23 cellular contexts compared by ENCODE assay signal in the genomic region with DNA sequence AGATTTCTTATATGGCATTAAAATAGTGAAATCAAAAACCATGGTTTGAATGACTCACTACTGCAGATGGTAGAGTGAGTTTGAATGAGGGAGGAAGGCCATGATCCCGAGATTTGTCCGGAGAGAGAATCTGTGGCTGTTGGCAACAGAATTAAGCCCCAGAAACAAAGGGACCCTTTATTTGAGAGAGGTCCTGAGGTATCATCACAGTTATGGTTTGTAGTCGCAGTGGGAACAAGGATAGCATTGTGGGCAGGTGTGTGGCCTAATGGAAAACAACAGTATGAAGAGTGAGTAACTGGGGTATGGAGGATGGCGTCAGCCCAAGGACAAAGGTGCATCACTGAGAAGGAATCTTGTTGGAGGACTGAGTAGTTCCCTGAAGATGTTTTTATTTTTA. TPM values are rescaled to one million over a fixed set of nuclear protein-coding genes. Genes with fewer than 3 reads are reported as not detected.
A peak's percentile ranks its signal among the peaks of the same experiment; 100 is the strongest.
DNase-seq lines count a peak whose midpoint lies in the region; ATAC-seq, FAIRE-seq and TF ChIP-seq lines count a peak whose summit lies in the region.
"Had no signal": no experiment of that assay in that cellular context is flagged by ENCODE, and none has a peak within 500 bp of the region (broad histone marks: within the 10 kb centered on the region; RNA-seq: fewer than 3 reads in every experiment).

No MANE protein-coding gene starts in this region.

- H2AK9ac ChIP-seq in IMR-90 (replicated peaks; ENCODE audit: low read depth, low read length, poor library complexity), result peak overlapping the region; percentile 28

- H2BK120ac ChIP-seq in IMR-90 (ENCODE audit: low read depth, low read length), result no peak overlapping the region

- H3K4me1 ChIP-seq in IMR-90 (ENCODE audit: control insufficient read depth, insufficient read depth, low read length) (no peaks in the 10 kb centered on the region), foreskin keratinocyte (peaks cover 3% of the 10 kb centered on the region)
- H3K4me1 ChIP-seq: BLaER1, SJSA1 had no signal

- no TSS peak for BruUV-seq in IMR-90 (replicated peaks; lab: Mats Ljungman, UMichigan)

- TF ChIP-seq POLR2A in IMR-90 (IDR thresholded peaks at IDR 0.05; ENCODE audit: low read depth, low read length), result no peak

- no peak overlapping the region for H2BK15ac ChIP-seq in IMR-90 (ENCODE audit: low read depth, low read length)

- H3K4ac ChIP-seq in IMR-90 (ENCODE audit: low read depth, low read length), result no peak overlapping the region

- DNase-seq in IMR-90, result peak; percentile 16
- peak; percentile 95 for DNase-seq in SK-MEL-5 (ENCODE audit: low read depth, low spot score)
- peak; percentile 58 to 83 for DNase-seq in foreskin keratinocyte
- peak; percentile 57 for DNase-seq in urothelium cell line (ENCODE audit: low spot score)
- DNase-seq in NCI-H2227 treated with DMSO at 0.1 percent for 48 hours (lab: John Stamatoyannopoulos, UW), result no peak
- no peak for DNase-seq in NCI-H1092 treated with DMSO at 0.1 percent for 48 hours (lab: John Stamatoyannopoulos, UW)
- DNase-seq in T-helper 17 cell, result no peak
- DNase-seq: Caco-2; CD4-positive, alpha-beta T cell; GDM1; KG1; NCI-H1105 treated with DMSO at 0.1 percent for 48 hours; NCI-H2029 treated with DMSO at 0.1 percent for 48 hours; NCI-H345; NCI-H524; NCI-H774; NK-92 treated with Interleukin-12 subunit alpha and Interleukin-12 subunit beta, amount 100 ng/mL, for 24 hours had no signal

- no peak overlapping the region for H3K27ac Mint-ChIP-seq in T-helper 17 cell
- H3K27ac Mint-ChIP-seq: CD4-positive, alpha-beta T cell had no signal

- H3K18ac ChIP-seq in IMR-90 (ENCODE audit: low read depth, low read length), result no peak overlapping the region

- no peak overlapping the region for H3K4me3 Mint-ChIP-seq in T-helper 17 cell
- H3K4me3 Mint-ChIP-seq: CD4-positive, alpha-beta T cell had no signal

- no peak overlapping the region for H2BK5ac ChIP-seq in IMR-90 (ENCODE audit: low read depth, low read length, poor library complexity, severe bottlenecking)

- ATAC-seq in IMR-90 (ENCODE audit: low read depth), result no peak
- peak; percentile 76 for ATAC-seq in foreskin keratinocyte
- no peak for ATAC-seq in T-helper 17 cell
- ATAC-seq: Panc1 had no signal

- dilution Hi-C loops in IMR-90 (cut with HindIII; ENCODE audit: low sequenced_read_pairs, unreplicated experiment), result no loop called here

- no peak overlapping the region for H3K4me2 ChIP-seq in IMR-90 (ENCODE audit: low read depth, low read length)
- H3K4me2 ChIP-seq: BLaER1 had no signal

- H4K8ac ChIP-seq in IMR-90 (ENCODE audit: low read depth in 2 of 2, low read length in 2 of 2), result no peak overlapping the region

- POLR2A ChIA-PET in IMR-90 (lab: Charles Lee; ENCODE audit: unreplicated experiment), result no interaction called here

- no peak overlapping the region for H4K5ac ChIP-seq in IMR-90 (ENCODE audit: low read depth, low read length)

- H3K27ac ChIP-seq in IMR-90 (ENCODE audit: insufficient read depth, low read length) (no peak overlapping the region), foreskin keratinocyte (peak overlapping the region; percentile 83)
- H3K27ac ChIP-seq: BLaER1, SJSA1 had no signal

- no peak overlapping the region for H3K14ac ChIP-seq in IMR-90 (replicated peaks; ENCODE audit: low read depth, low read length)

- H3K27me3 Mint-ChIP-seq in T-helper 17 cell, result no peaks in the 10 kb centered on the region
- H3K27me3 Mint-ChIP-seq: CD4-positive, alpha-beta T cell had no signal

- TF ChIP-seq CTCF in IMR-90 (conservative IDR thresholded peaks at IDR 0.05; ENCODE audit: low read depth, low read length) (no peak), foreskin keratinocyte (conservative IDR thresholded peaks at IDR 0.05) (no peak)

- no peak overlapping the region for H4K91ac ChIP-seq in IMR-90 (ENCODE audit: insufficient read depth, low read depth, low read length)

- in situ Hi-C loops in IMR-90 (cut with MboI; ENCODE audit: low sequenced_read_pairs), result no loop called here
- in situ Hi-C loops in SK-MEL-5 (cut with HindIII; ENCODE audit: low pct_unique_long_range_greater_than_20kb, low sequenced_read_pairs), result no loop called here

- FAIRE-seq in urothelium cell line (lab: Jason Lieb, UNC), result no peak
- FAIRE-seq: GM18507, GM19239, H1 had no signal

- no peak overlapping the region for H3K23ac ChIP-seq in IMR-90 (ENCODE audit: low read depth, low read length)

- H3K27me3 ChIP-seq in IMR-90 (ENCODE audit: control insufficient read depth, insufficient read depth, low read length) (peaks cover 13% of the 10 kb centered on the region), foreskin keratinocyte (no peaks in the 10 kb centered on the region)
- H3K27me3 ChIP-seq: BLaER1, SJSA1 had no signal

- no peak overlapping the region for H2BK20ac ChIP-seq in IMR-90 (ENCODE audit: low read depth, low read length)

- H3K36me3 Mint-ChIP-seq in T-helper 17 cell (ENCODE audit: low read depth), result no peaks in the 10 kb centered on the region

- no peaks in the 10 kb centered on the region for H4K20me1 ChIP-seq in IMR-90 (ENCODE audit: insufficient read depth, low read length)
- H4K20me1 ChIP-seq: BLaER1 had no signal

- H3K36me3 ChIP-seq in IMR-90 (ENCODE audit: control insufficient read depth, insufficient read depth, low read length), result no peaks in the 10 kb centered on the region
- H3K36me3 ChIP-seq: BLaER1, SJSA1 had no signal

- WGBS in IMR-90 (ENCODE audit: extremely low coverage in 2 of 2, insufficient read length in 1 of 2), 2 experiments, result 92% methylated on average over 3 of the region's 4 CpGs; no CpG with 5 or more reads in 1 of the 2 experiments

- H2AFZ ChIP-seq in IMR-90 (replicated peaks; ENCODE audit: low read length, poor library complexity), result no peak overlapping the region

- intact Hi-C loops in IMR-90 (cut with micrococcal nuclease), result no loop called here

- no peaks in the 10 kb centered on the region for H3K79me1 ChIP-seq in IMR-90 (ENCODE audit: low read depth in 1 of 2, low read length in 2 of 2)

- no peak overlapping the region for H3K9ac ChIP-seq in IMR-90 (ENCODE audit: low read depth, low read length)
- H3K9ac ChIP-seq: BLaER1 had no signal

- H3K9me1 ChIP-seq in IMR-90 (ENCODE audit: insufficient read depth, low read length), result no peaks in the 10 kb centered on the region

- no peaks in the 10 kb centered on the region for H3K9me3 ChIP-seq in IMR-90 (ENCODE audit: control insufficient read depth, insufficient read depth, low read length)
- no peaks in the 10 kb centered on the region for H3K9me3 ChIP-seq in T-helper 17 cell (ENCODE audit: control insufficient read depth, low read length, poor library complexity, severe bottlenecking)
- H3K9me3 ChIP-seq: BLaER1, Caco-2, SJSA1 had no signal

- TF ChIP-seq RAD21 in IMR-90 (IDR thresholded peaks at IDR 0.05; ENCODE audit: low read length), result no peak

- H3K56ac ChIP-seq in IMR-90 (ENCODE audit: extremely low read depth, insufficient read depth, low read length), result no peak overlapping the region

- CTCF ChIA-PET in IMR-90 (lab: Yijun Ruan, JAX), result no interaction called here

- H3K4me1 Mint-ChIP-seq in T-helper 17 cell, result no peaks in the 10 kb centered on the region

- no peak overlapping the region for H3K4me3 ChIP-seq in IMR-90 (ENCODE audit: insufficient read depth, low read depth, low read length)
- H3K4me3 ChIP-seq: BLaER1, SJSA1 had no signal

- H2AK5ac ChIP-seq in IMR-90 (ENCODE audit: low read depth, low read length), result no peak overlapping the region

TF ChIP-seq in IMR-90, 13 proteins besides CTCF, POLR2A, EP300 and RAD21 (continues in another document):
- TF ChIP-seq CHD1 (IDR thresholded peaks at IDR 0.05; ENCODE audit: low read depth, low read length) (no peak), MAZ (IDR thresholded peaks at IDR 0.05; ENCODE audit: borderline replicate concordance, low read depth, low read length) (no peak)

RNA-seq across cellular contexts. Expression of gene ZFP3, which starts 8.5 kb away (rescaled TPM):
- total RNA-seq in IMR-90 (2012; rRNA removed) (0.54 and 0.83 TPM in 2 replicates), foreskin keratinocyte (1.4 and 1.8 TPM in 2 replicates), T-helper 17 cell (1 to 10 TPM; 2.5 to 3.6 TPM)
- polyA plus RNA-seq in IMR-90 (2012; rRNA removed) (0.60 and 0.75 TPM in 2 replicates), foreskin keratinocyte (0.58 and 0.71 TPM in 2 replicates)
- 0.16 and 0.17 TPM in 2 replicates for polyA plus RNA-seq in IMR-90 (2012; cell fraction: cytosol; rRNA removed)
- 0.21 and 1.5 TPM in 2 replicates for polyA plus RNA-seq in IMR-90 (2012; cell fraction: nucleus; rRNA removed; ENCODE audit: low replicate concordance)
- 0.19 TPM in 1 of 2 replicates, not detected in the other for total RNA-seq in SK-MEL-5 (2014; rRNA removed; shearing (Covaris generic))
- 0.04 and 0.07 TPM in 2 replicates for polyA plus RNA-seq in SK-MEL-5 (2015; cell fraction: cytosol; rRNA removed)
- polyA plus RNA-seq in SK-MEL-5 (2015; cell fraction: nucleus; rRNA removed), result 0.19 and 0.45 TPM in 2 replicates

RNA-seq across cellular contexts. Expression of gene SLC52A1, which starts 34.5 kb away (rescaled TPM):
- total RNA-seq in IMR-90 (2012; rRNA removed), result not detected in 2 replicates
- not detected in 2 replicates for polyA plus RNA-seq in IMR-90 (2012; rRNA removed)
- 0.02 and 0.03 TPM in 2 replicates for polyA plus RNA-seq in IMR-90 (2012; cell fraction: cytosol; rRNA removed)
- 0.08 and 0.13 TPM in 2 replicates for polyA plus RNA-seq in IMR-90 (2012; cell fraction: nucleus; rRNA removed; ENCODE audit: low replicate concordance)
- total RNA-seq in SK-MEL-5 (2014; rRNA removed; shearing (Covaris generic)), result not detected in 2 replicates
- polyA plus RNA-seq in SK-MEL-5 (2015; cell fraction: cytosol; rRNA removed), result not detected in 2 replicates
- polyA plus RNA-seq in SK-MEL-5 (2015; cell fraction: nucleus; rRNA removed), result not detected in 2 replicates
- total RNA-seq in foreskin keratinocyte, result 0.71 and 0.85 TPM in 2 replicates
- polyA plus RNA-seq in foreskin keratinocyte, result 0.76 and 0.90 TPM in 2 replicates
- total RNA-seq in T-helper 17 cell, result under 1 TPM in 1 of 2 donors, not detected in 1; 0.12 TPM
- total RNA-seq: Caco-2, SJSA1 had no signal

RNA-seq across cellular contexts. Expression of gene ZNF232, which starts 42.0 kb away (rescaled TPM):
- total RNA-seq in IMR-90 (2012; rRNA removed) (6.4 and 6.5 TPM in 2 replicates), foreskin keratinocyte (6.5 and 7.9 TPM in 2 replicates), T-helper 17 cell (1 to 10 TPM; 3.4 to 4.1 TPM)
- polyA plus RNA-seq in IMR-90 (2012; rRNA removed) (3.2 and 4.0 TPM in 2 replicates), foreskin keratinocyte (5.6 and 6.6 TPM in 2 replicates)
- 1.1 and 2.7 TPM in 2 replicates for polyA plus RNA-seq in IMR-90 (2012; cell fraction: cytosol; rRNA removed)
- 1.4 and 4.1 TPM in 2 replicates for polyA plus RNA-seq in IMR-90 (2012; cell fraction: nucleus; rRNA removed; ENCODE audit: low replicate concordance)
- 7.1 and 7.4 TPM in 2 replicates for total RNA-seq in SK-MEL-5 (2014; rRNA removed; shearing (Covaris generic))
- 2.5 and 4.8 TPM in 2 replicates for polyA plus RNA-seq in SK-MEL-5 (2015; cell fraction: cytosol; rRNA removed)
- 3.6 and 5.2 TPM in 2 replicates for polyA plus RNA-seq in SK-MEL-5 (2015; cell fraction: nucleus; rRNA removed)

RNA-seq across cellular contexts. Expression of gene USP6, which starts 46.1 kb away (rescaled TPM):
- total RNA-seq in IMR-90 (2012; rRNA removed) (not detected in 2 replicates), foreskin keratinocyte (under 0.01 and 0.04 TPM in 2 replicates), T-helper 17 cell (under 1 TPM; 0.05 to 0.13 TPM)
- polyA plus RNA-seq in IMR-90 (2012; rRNA removed) (0.01 and 0.02 TPM in 2 replicates), foreskin keratinocyte (0.03 and 0.04 TPM in 2 replicates)
- polyA plus RNA-seq in IMR-90 (2012; cell fraction: cytosol; rRNA removed), result not detected in 2 replicates
- 0.02 and 0.13 TPM in 2 replicates for polyA plus RNA-seq in IMR-90 (2012; cell fraction: nucleus; rRNA removed; ENCODE audit: low replicate concordance)
- not detected in 2 replicates for total RNA-seq in SK-MEL-5 (2014; rRNA removed; shearing (Covaris generic))
- polyA plus RNA-seq in SK-MEL-5 (2015; cell fraction: cytosol; rRNA removed), result not detected in 2 replicates
- polyA plus RNA-seq in SK-MEL-5 (2015; cell fraction: nucleus; rRNA removed), result not detected in 2 replicates
- total RNA-seq: SJSA1 had no signal

Comparison
In these comparisons a context has a peak if more than half of its experiments do, and no peak if none do; other contexts are left out.
1. DNase-seq: peak in IMR-90 (single experiment), SK-MEL-5 (single experiment), foreskin keratinocyte (2 of 2) and urothelium cell line (single experiment); none in NCI-H2227 treated with DMSO at 0.1 percent for 48 hours (single experiment), NCI-H1092 treated with DMSO at 0.1 percent for 48 hours (single experiment) and T-helper 17 cell (0 of 3).